In genomic region chr5:97071101-97071500, GRCh38 we compare ENCODE assay signal across 13 cellular contexts.
DNase-seq lines count a peak whose midpoint lies in the region; ATAC-seq and TF ChIP-seq lines count a peak whose summit lies in the region.
"Had no signal": no experiment of that assay in that cellular context is flagged by ENCODE, and none has a peak within 500 bp of the region (broad histone marks: within the 10 kb centered on the region; RNA-seq: fewer than 3 reads in every experiment).

No MANE protein-coding gene starts in this region.

- no peak overlapping the region for H2AFZ ChIP-seq in fibroblast of lung (ENCODE audit: low read length)

- no peak for TF ChIP-seq POLR2A in prostate gland (IDR thresholded peaks at IDR 0.05)

- no peaks in the 10 kb centered on the region for H4K20me1 ChIP-seq in fibroblast of lung (ENCODE audit: control insufficient read depth, extremely low read depth, insufficient read depth, low read length)

- H3K27me3 ChIP-seq in fibroblast of lung (ENCODE audit: control insufficient read depth, insufficient read depth, low read length) (no peaks in the 10 kb centered on the region), prostate gland (replicated peaks; ENCODE audit: insufficient read depth) (no peaks in the 10 kb centered on the region)
- H3K27me3 ChIP-seq: dorsolateral prefrontal cortex, SJCRH30 had no signal

- no peaks in the 10 kb centered on the region for H3K9me3 Mint-ChIP-seq in T-cell
- no peaks in the 10 kb centered on the region for H3K9me3 Mint-ChIP-seq in activated T-cell treated with anti-CD3 and anti-CD28 coated beads, Interleukin-2, amount 50 U/mL, for 72 hours
- H3K9me3 Mint-ChIP-seq: activated CD4-positive, alpha-beta T cell treated with anti-CD3 and anti-CD28 coated beads, Interleukin-2, amount 10 ng/mL, durations not matched to agents 24 days and 14 days; activated naive CD4-positive, alpha-beta T cell treated with anti-CD3 and anti-CD28 coated beads, Interleukin-2, amount 50 U/mL, for 72 hours; CD14-positive monocyte had no signal

- peaks cover 0 to 5% of the 10 kb centered on the region in 2 donors for H3K27me3 Mint-ChIP-seq in T-cell
- H3K27me3 Mint-ChIP-seq in activated T-cell treated with anti-CD3 and anti-CD28 coated beads, Interleukin-2, amount 50 U/mL, for 72 hours (ENCODE audit: low read depth): no peaks in the 10 kb centered on the region

- TF ChIP-seq CTCF in AG09319 (IDR thresholded peaks at IDR 0.05; ENCODE audit: low read depth, low read length): no peak
- no peak for TF ChIP-seq CTCF in fibroblast of lung (conservative IDR thresholded peaks at IDR 0.05 in 1 of 2, IDR thresholded peaks at IDR 0.05 in 1 of 2; ENCODE audit: low read depth in 1 of 2, low read length in 2 of 2)
- TF ChIP-seq CTCF in prostate gland (IDR thresholded peaks at IDR 0.05): no peak

- WGBS in prostate gland: 16% methylated on average over 8 of the region's 8 CpGs

- CTCF ChIA-PET in T-cell (lab: Charles Lee): no interaction called here

- no peak overlapping the region for H3K27ac ChIP-seq in fibroblast of lung (ENCODE audit: insufficient read depth, low read length)
- no peak overlapping the region for H3K27ac ChIP-seq in prostate gland
- H3K27ac ChIP-seq: SJCRH30 had no signal

- intact Hi-C loops in prostate gland (cut with DNase I): no loop called here

- H3K36me3 ChIP-seq in fibroblast of lung (ENCODE audit: control insufficient read depth, insufficient read depth, low read length): no peaks in the 10 kb centered on the region
- no peaks in the 10 kb centered on the region for H3K36me3 ChIP-seq in prostate gland
- H3K36me3 ChIP-seq: SJCRH30 had no signal

- peaks cover 3% of the 10 kb centered on the region for H3K36me3 Mint-ChIP-seq in T-cell
- H3K36me3 Mint-ChIP-seq in activated T-cell treated with anti-CD3 and anti-CD28 coated beads, Interleukin-2, amount 50 U/mL, for 72 hours (ENCODE audit: insufficient read depth in 2 of 2): no peaks in the 10 kb centered on the region
- H3K36me3 Mint-ChIP-seq: CD14-positive monocyte had no signal

- H3K9ac ChIP-seq in fibroblast of lung (ENCODE audit: insufficient read depth, low read length): no peak overlapping the region

- H3K27ac Mint-ChIP-seq in T-cell: no peak overlapping the region
- no peak overlapping the region for H3K27ac Mint-ChIP-seq in activated T-cell treated with anti-CD3 and anti-CD28 coated beads, Interleukin-2, amount 50 U/mL, for 72 hours
- H3K27ac Mint-ChIP-seq: activated CD4-positive, alpha-beta T cell treated with anti-CD3 and anti-CD28 coated beads, Interleukin-2, amount 10 ng/mL, durations not matched to agents 24 days and 14 days; activated naive CD4-positive, alpha-beta T cell treated with anti-CD3 and anti-CD28 coated beads, Interleukin-2, amount 50 U/mL, for 72 hours; CD14-positive monocyte had no signal

- H3K4me1 ChIP-seq in fibroblast of lung (ENCODE audit: control insufficient read depth, extremely low read depth, insufficient read depth, low read length): no peaks in the 10 kb centered on the region
- H3K4me1 ChIP-seq in prostate gland (replicated peaks): no peaks in the 10 kb centered on the region

- POLR2A ChIA-PET in T-cell (lab: Charles Lee): no interaction called here

- H3K9me3 ChIP-seq in fibroblast of lung (ENCODE audit: control insufficient read depth, insufficient read depth, low read depth, low read length): no peaks in the 10 kb centered on the region
- no peaks in the 10 kb centered on the region for H3K9me3 ChIP-seq in prostate gland
- H3K9me3 ChIP-seq: SJCRH30 had no signal

- DNase-seq in AG09319 (ENCODE audit: extremely low read depth, low read depth) (peak; percentile 3), NCI-H446 (lab: John Stamatoyannopoulos, UW) (peak; percentile 88 to 92), fibroblast of lung (ENCODE audit: low read depth in 2 of 2) (peak; percentile 77 to 98), prostate gland (ENCODE audit: low spot score) (peak; percentile 47), COLO829 (ENCODE audit: low spot score) (no peak), T-helper 1 cell (no peak), T-cell (no peak)
- DNase-seq in activated T-cell treated with anti-CD3 and anti-CD28 coated beads, Interleukin-2, amount 50 U/mL, for 72 hours: no peak
- DNase-seq: activated CD4-positive, alpha-beta T cell treated with anti-CD3 and anti-CD28 coated beads, Interleukin-2, amount 10 ng/mL, durations not matched to agents 24 days and 14 days; SJCRH30 had no signal

- no peak for ATAC-seq in T-cell (replicated peaks in 1 of 4)
- ATAC-seq in activated T-cell treated with anti-CD3 and anti-CD28 coated beads, Interleukin-2, amount 50 U/mL, for 72 hours (replicated peaks in 1 of 2): no peak
- ATAC-seq: activated naive CD4-positive, alpha-beta T cell treated with anti-CD3 and anti-CD28 coated beads, Interleukin-2, amount 50 U/mL, for 72 hours had no signal

- peak overlapping the region; percentile 58 for H3K4me2 ChIP-seq in fibroblast of lung (ENCODE audit: extremely low read depth, insufficient read depth, low read length)

- no peaks in the 10 kb centered on the region for H3K79me2 ChIP-seq in fibroblast of lung (ENCODE audit: control insufficient read depth, insufficient read depth, low read length)

- H3K4me3 ChIP-seq in fibroblast of lung (replicated peaks in 1 of 4; ENCODE audit: control extremely low read depth in 1 of 4, insufficient read depth in 1 of 4, low read depth in 3 of 4, low read length in 4 of 4) (no peak overlapping the region), prostate gland (no peak overlapping the region)
- H3K4me3 ChIP-seq: SJCRH30 had no signal

- no peak overlapping the region for H3K4me3 Mint-ChIP-seq in T-cell
- H3K4me3 Mint-ChIP-seq in activated T-cell treated with anti-CD3 and anti-CD28 coated beads, Interleukin-2, amount 50 U/mL, for 72 hours: no peak overlapping the region
- H3K4me3 Mint-ChIP-seq: activated CD4-positive, alpha-beta T cell treated with anti-CD3 and anti-CD28 coated beads, Interleukin-2, amount 10 ng/mL, durations not matched to agents 24 days and 14 days; CD14-positive monocyte had no signal

- peaks cover 5 to 7% (median 6%) of the 10 kb centered on the region in 3 donors for H3K4me1 Mint-ChIP-seq in T-cell
- H3K4me1 Mint-ChIP-seq in activated T-cell treated with anti-CD3 and anti-CD28 coated beads, Interleukin-2, amount 50 U/mL, for 72 hours (ENCODE audit: low read depth): no peaks in the 10 kb centered on the region
- H3K4me1 Mint-ChIP-seq: activated CD4-positive, alpha-beta T cell treated with anti-CD3 and anti-CD28 coated beads, Interleukin-2, amount 10 ng/mL, durations not matched to agents 24 days and 14 days had no signal

Comparison
In these comparisons a context has a peak if more than half of its experiments do, and no peak if none do; other contexts are left out.
1. DNase-seq: peak in AG09319 (single experiment), NCI-H446 (2 of 2), fibroblast of lung (2 of 2) and prostate gland (single experiment); none in COLO829 (single experiment), T-helper 1 cell (0 of 5), T-cell (0 of 34) and activated T-cell treated with anti-CD3 and anti-CD28 coated beads, Interleukin-2, amount 50 U/mL, for 72 hours (0 of 2).